In genomic region chr13:96091164-96091931, GRCh38 we compare ENCODE assay signal across 1 cellular context.
A peak's percentile ranks its signal among the peaks of the same experiment; 100 is the strongest.
TF ChIP-seq lines count a peak whose summit lies in the region.

No MANE protein-coding gene starts in this region.

TF ChIP-seq in HepG2, 621 proteins besides CTCF, POLR2A, EP300 and RAD21:
- 0 out of 2 replicates have a peak, but pooled peaks have one; percentile 31 for TF ChIP-seq ZNF800 (CRISPR knock-in tag; IDR thresholded peaks at IDR 0.05)
- TF ChIP-seq HNRNPLL (IDR thresholded peaks at IDR 0.05; ENCODE audit: low read depth, low read length, poor library complexity, severe bottlenecking), result peak; percentile 21
- TF ChIP-seq ARID2 (CRISPR knock-in tag; IDR thresholded peaks at IDR 0.05; ENCODE audit: borderline replicate concordance), result no peak
- TF ChIP-seq PHF20 (CRISPR knock-in tag; IDR thresholded peaks at IDR 0.05), result no peak
